Comparison of ENCODE assay signal across 7 cellular contexts in genomic region chr1:227729881-227730629, GRCh38. TPM values are rescaled to one million over a fixed set of nuclear protein-coding genes. Genes with fewer than 3 reads are reported as not detected.
DNase-seq lines count a peak whose midpoint lies in the region; ATAC-seq and TF ChIP-seq lines count a peak whose summit lies in the region.

No MANE protein-coding gene starts in this region.

- no peak overlapping the region for H3K9ac ChIP-seq in rectal smooth muscle tissue (ENCODE audit: low read length)

- no peaks in the 10 kb centered on the region for H3K9me3 ChIP-seq in OCI-LY7 (ENCODE audit: low read length)

- peak overlapping the region; percentile 24 for H3K4me3 Mint-ChIP-seq in activated naive CD8-positive, alpha-beta T cell treated with anti-CD3 and anti-CD28 coated beads, Interleukin-2, amount 50 U/mL, for 24 hours

- peaks cover 45% of the 10 kb centered on the region for H3K4me1 Mint-ChIP-seq in activated naive CD8-positive, alpha-beta T cell treated with anti-CD3 and anti-CD28 coated beads, Interleukin-2, amount 50 U/mL, for 24 hours

- H3K36me3 Mint-ChIP-seq in activated naive CD8-positive, alpha-beta T cell treated with anti-CD3 and anti-CD28 coated beads, Interleukin-2, amount 50 U/mL, for 24 hours (ENCODE audit: low read depth): peaks cover 10% of the 10 kb centered on the region

- no peak overlapping the region for H3K4me3 ChIP-seq in OCI-LY7 (ENCODE audit: low read depth, low read length, poor library complexity, severe bottlenecking)
- no peak overlapping the region for H3K4me3 ChIP-seq in rectal smooth muscle tissue (ENCODE audit: low read length)

- peak; percentile 7 for ATAC-seq in activated naive CD8-positive, alpha-beta T cell treated with anti-CD3 and anti-CD28 coated beads, Interleukin-2, amount 50 U/mL, for 24 hours
- peak; percentile 4 to 7 for ATAC-seq in left cardiac atrium

- intact Hi-C loops in OCI-LY7 (cut with micrococcal nuclease; ENCODE audit: unreplicated experiment): loop anchor here (5.0 kb wide), 3 partner anchors 57 to 248 kb away; partner anchors contain the start of gene ZNF678
- intact Hi-C loops in left cardiac atrium (cut with DNase I): loop anchor here in 1 of 2 donors (10.0 kb wide), 2 partner anchors 185 to 245 kb away; no protein-coding TSS in a partner anchor

- POLR2A ChIA-PET in HEK293T (lab: Yijun Ruan, JAX) (interaction anchor here (1.0 to 1.2 kb wide), 3 partner anchors 10 to 224 kb away, joined by 3 to 4 read pairs (median 3); no protein-coding TSS in a partner anchor), OCI-LY7 (lab: Charles Lee) (interaction anchor here (0.5 to 0.7 kb wide), 2 partner anchors 363 to 970 kb away, joined by 3 read pairs; no protein-coding TSS in a partner anchor)

- CTCF ChIA-PET in HEK293T (lab: Yijun Ruan, JAX): interaction anchor here (0.6 kb wide), 1 partner anchor 281 kb away, joined by 3 read pairs; no protein-coding TSS in a partner anchor
- CTCF ChIA-PET in OCI-LY7 (lab: Charles Lee; ENCODE audit: unreplicated experiment): no interaction called here

- H3K27ac ChIP-seq in OCI-LY7 (ENCODE audit: low read depth, low read length, poor library complexity, severe bottlenecking) (no peak overlapping the region), rectal smooth muscle tissue (ENCODE audit: low read depth, low read length) (peak overlapping the region; percentile 41)

- no peak overlapping the region for H2AFZ ChIP-seq in OCI-LY7 (ENCODE audit: low read length)

- H3K9me3 Mint-ChIP-seq in activated naive CD8-positive, alpha-beta T cell treated with anti-CD3 and anti-CD28 coated beads, Interleukin-2, amount 50 U/mL, for 24 hours: no peaks in the 10 kb centered on the region

- no TSS peak for BruUV-seq in OCI-LY7 (replicated peaks; lab: Mats Ljungman, UMichigan)

- H3K4me2 ChIP-seq in OCI-LY7 (ENCODE audit: low read length): no peak overlapping the region

- H3K27ac Mint-ChIP-seq in activated naive CD8-positive, alpha-beta T cell treated with anti-CD3 and anti-CD28 coated beads, Interleukin-2, amount 50 U/mL, for 24 hours: no peak overlapping the region

- H4K20me1 ChIP-seq in OCI-LY7 (ENCODE audit: insufficient read depth, low read length): peaks cover 5% of the 10 kb centered on the region; the same call in 1 of the 2 replicates

- no peaks in the 10 kb centered on the region for H3K9me2 ChIP-seq in OCI-LY7 (ENCODE audit: insufficient read depth, low read length)

- peak; percentile 79 for TF ChIP-seq CTCF in OCI-LY7 (conservative IDR thresholded peaks at IDR 0.05; ENCODE audit: low read length)

- DNase-seq in EH (ENCODE audit: low read depth): peak; percentile 66
- peak; percentile 78 for DNase-seq in HEK293T (ENCODE audit: extremely low spot score)
- DNase-seq in OCI-LY7 (ENCODE audit: low spot score): peak; percentile 69
- DNase-seq in activated naive CD8-positive, alpha-beta T cell treated with anti-CD3 and anti-CD28 coated beads, Interleukin-2, amount 50 U/mL, for 24 hours: peak; percentile 57
- no peak for DNase-seq in left cardiac atrium
- no peak for DNase-seq in mucosa of gallbladder (ENCODE audit: low spot score)

- H3K79me2 ChIP-seq in OCI-LY7 (ENCODE audit: insufficient read depth, low read depth, low read length): peaks cover 13% of the 10 kb centered on the region

- peaks cover 39% of the 10 kb centered on the region for H3K4me1 ChIP-seq in OCI-LY7 (ENCODE audit: insufficient read depth, low read length, poor library complexity, severe bottlenecking)
- peaks cover 14% of the 10 kb centered on the region for H3K4me1 ChIP-seq in rectal smooth muscle tissue (ENCODE audit: control insufficient read depth, insufficient read depth, low read length)

- peaks cover 12% of the 10 kb centered on the region for H3K27me3 Mint-ChIP-seq in activated naive CD8-positive, alpha-beta T cell treated with anti-CD3 and anti-CD28 coated beads, Interleukin-2, amount 50 U/mL, for 24 hours

- H3K27me3 ChIP-seq in rectal smooth muscle tissue (ENCODE audit: control insufficient read depth, insufficient read depth, low read length): no peaks in the 10 kb centered on the region

- H3K36me3 ChIP-seq in OCI-LY7 (ENCODE audit: insufficient read depth, low read length) (peaks cover 24% of the 10 kb centered on the region), rectal smooth muscle tissue (ENCODE audit: control insufficient read depth, insufficient read depth, low read length) (peaks cover 19% of the 10 kb centered on the region)

TF ChIP-seq in HEK293T, 16 proteins besides CTCF, POLR2A, EP300 and RAD21:
- no peak for TF ChIP-seq LEF1 (IDR thresholded peaks at IDR 0.05; ENCODE audit: borderline replicate concordance)
- TF ChIP-seq ZNF384 (IDR thresholded peaks at IDR 0.05): peak; percentile 90
- no peak for TF ChIP-seq NFRKB (IDR thresholded peaks at IDR 0.05)
- TF ChIP-seq ARNT (IDR thresholded peaks at IDR 0.05): no peak
- TF ChIP-seq L3MBTL2 (conservative IDR thresholded peaks at IDR 0.05): peak; percentile 36; the same call in 1 of the 2 replicates
- TF ChIP-seq FOXM1 (IDR thresholded peaks at IDR 0.05; ENCODE audit: borderline replicate concordance): no peak

RNA-seq across cellular contexts. Expression of gene JMJD4, which starts 5.0 kb away (rescaled TPM):
- total RNA-seq in OCI-LY7 (2014; rRNA removed; shearing (Covaris generic)): 37.5 and 41.8 TPM in 2 replicates
- total RNA-seq in OCI-LY7 (2022) (27.8 and 28.2 TPM in 2 replicates), left cardiac atrium (10 to 100 TPM in 1 of 2 donors, 1 to 10 TPM in 1; 9.7 to 14.1 TPM), mucosa of gallbladder (14.1 TPM)

RNA-seq across cellular contexts. Expression of gene SNAP47, which starts 5.2 kb away (rescaled TPM):
- 35.0 and 44.2 TPM in 2 replicates for total RNA-seq in OCI-LY7 (2014; rRNA removed; shearing (Covaris generic))
- total RNA-seq in OCI-LY7 (2022) (25.2 and 29.8 TPM in 2 replicates), left cardiac atrium (10 to 100 TPM; 37.9 to 38.5 TPM), mucosa of gallbladder (32.3 TPM)

Comparison
In these comparisons a context has a peak if more than half of its experiments do, and no peak if none do; other contexts are left out.
1. DNase-seq: peak in EH (single experiment), HEK293T (single experiment), OCI-LY7 (single experiment) and activated naive CD8-positive, alpha-beta T cell treated with anti-CD3 and anti-CD28 coated beads, Interleukin-2, amount 50 U/mL, for 24 hours (single experiment); none in left cardiac atrium (single experiment) and mucosa of gallbladder (single experiment).